Comparison of ENCODE assay signal across 8 cellular contexts in the genomic region with DNA sequence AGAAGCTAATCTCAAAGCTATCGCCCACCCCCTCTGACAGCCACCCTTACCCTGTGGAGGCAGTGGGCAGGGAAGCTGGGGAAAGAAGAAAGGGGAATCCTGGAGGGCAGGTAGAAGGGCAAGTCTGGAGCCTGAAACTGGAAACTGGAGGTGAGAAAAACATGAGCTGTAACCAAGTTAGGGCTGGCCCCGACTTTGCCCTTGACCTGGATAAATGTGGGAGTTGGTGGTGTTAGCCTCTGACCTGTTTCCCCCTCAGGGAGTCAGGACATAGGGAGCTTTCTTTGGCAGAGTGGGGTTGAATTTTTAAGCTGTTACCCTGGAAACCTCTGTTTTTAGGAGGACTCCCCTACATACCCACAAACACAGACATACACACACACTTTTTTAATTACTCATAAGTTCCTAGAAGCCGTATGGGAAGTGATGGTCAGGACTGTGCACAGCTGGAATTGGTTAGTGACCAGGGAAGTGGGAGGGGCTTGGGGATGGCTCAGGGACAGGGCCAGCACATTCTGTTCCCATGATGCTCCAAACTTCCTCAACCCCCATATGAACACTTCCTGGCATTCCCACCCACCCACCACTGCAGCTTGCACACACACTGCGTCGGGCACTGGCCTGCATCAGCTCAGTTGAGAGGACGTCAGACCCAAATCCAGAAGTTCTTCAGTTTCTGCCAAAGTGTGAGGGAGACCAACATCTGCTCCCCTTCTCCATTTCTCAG. TPM values are rescaled to one million over a fixed set of nuclear protein-coding genes. Genes with fewer than 3 reads are reported as not detected.
DNase-seq lines count a peak whose midpoint lies in the region; ATAC-seq and TF ChIP-seq lines count a peak whose summit lies in the region.

No MANE protein-coding gene starts in this region.

- H3K9me3 ChIP-seq in GM23248 (ENCODE audit: low read depth) (no peaks in the 10 kb centered on the region), T-helper 17 cell (ENCODE audit: control insufficient read depth, low read length, poor library complexity, severe bottlenecking) (no peaks in the 10 kb centered on the region)

- no peaks in the 10 kb centered on the region for H3K9me2 ChIP-seq in GM23248 (ENCODE audit: insufficient read depth)

- H3K27me3 Mint-ChIP-seq in T-helper 17 cell (peaks cover 29% of the 10 kb centered on the region), nephron (ENCODE audit: low read depth) (no peaks in the 10 kb centered on the region)

- H2AFZ ChIP-seq in GM23248 = peak overlapping the region; percentile 58

- H3K4me1 ChIP-seq in GM23248 (ENCODE audit: insufficient read depth) = peaks cover 51% of the 10 kb centered on the region

- peak overlapping the region; percentile 73 for H3K4me2 ChIP-seq in GM23248 (ENCODE audit: unreplicated experiment)

- H3K9me3 Mint-ChIP-seq in nephron = no peaks in the 10 kb centered on the region

- H3K36me3 Mint-ChIP-seq in T-helper 17 cell (ENCODE audit: low read depth) (no peaks in the 10 kb centered on the region), nephron (ENCODE audit: low read depth) (no peaks in the 10 kb centered on the region)

- peak overlapping the region; percentile 16 for H3K27ac Mint-ChIP-seq in T-helper 17 cell
- peak overlapping the region; percentile 97 to 99 (median 99) for H3K27ac Mint-ChIP-seq in nephron

- ATAC-seq in T-helper 17 cell = no peak
- no peak for ATAC-seq in HG03457 (IDR thresholded peaks at IDR 0.05; ENCODE audit: unreplicated experiment)
- ATAC-seq in HG03175 (IDR thresholded peaks at IDR 0.05; ENCODE audit: unreplicated experiment) = no peak
- ATAC-seq in GM21529 (IDR thresholded peaks at IDR 0.05; ENCODE audit: unreplicated experiment) = no peak
- no peak for ATAC-seq in HG03565 (IDR thresholded peaks at IDR 0.05; ENCODE audit: unreplicated experiment)

- H3K4me3 Mint-ChIP-seq in T-helper 17 cell (no peak overlapping the region), nephron (peak overlapping the region; percentile 29 to 72 (median 65))

- no peak for TF ChIP-seq CTCF in nephron (IDR thresholded peaks at IDR 0.05; ENCODE audit: unreplicated experiment in 3 of 3)

- in situ Hi-C loops in GM23248 (cut with MboI) = no loop called here

- no peaks in the 10 kb centered on the region for H3K79me2 ChIP-seq in GM23248 (ENCODE audit: insufficient read depth)

- H3K36me3 ChIP-seq in GM23248 (ENCODE audit: low read depth) = no peaks in the 10 kb centered on the region

- H3K4me1 Mint-ChIP-seq in T-helper 17 cell (peaks cover 4% of the 10 kb centered on the region), nephron (peaks cover 52% of the 10 kb centered on the region)

- H3K27me3 ChIP-seq in GM23248 (replicated peaks; ENCODE audit: insufficient read depth) = no peaks in the 10 kb centered on the region

- DNase-seq in GM23248 (peak; percentile 99), T-helper 17 cell (no peak), fibroblast of gingiva (ENCODE audit: low read depth) (peak; percentile 100)

- H3K4me3 ChIP-seq in GM23248 = peak overlapping the region; percentile 55

- peak overlapping the region; percentile 94 for H3K9ac ChIP-seq in GM23248

- WGBS in GM23248 (ENCODE audit: low coverage in 1 of 2, low lambda C conversion rate in 2 of 2, missing lambda C conversion rate in 2 of 2), 2 experiments = 7% methylated on average over 6 of the region's 6 CpGs

- peaks cover 39% of the 10 kb centered on the region for H3F3A ChIP-seq in GM23248 (ENCODE audit: insufficient read depth)

- peak overlapping the region; percentile 100 for H3K27ac ChIP-seq in GM23248

- no peaks in the 10 kb centered on the region for H4K20me1 ChIP-seq in GM23248 (ENCODE audit: insufficient read depth)

RNA-seq across cellular contexts. Expression of a gene that starts 5.0 kb away (rescaled TPM):
- 17.6 and 26.3 TPM in 2 replicates for total RNA-seq in GM23248 (2014; rRNA removed; shearing (Covaris generic))
- 13.8 and 15.7 TPM in 2 replicates for polyA plus RNA-seq in GM23248 (2016; fragmentation: Nextera tagmentation; extraction: Ambion mirVana)
- total RNA-seq in T-helper 17 cell = not detected

RNA-seq across cellular contexts. Expression of a gene that starts 18.4 kb away (rescaled TPM):
- 38.7 and 43.8 TPM in 2 replicates for total RNA-seq in GM23248 (2014; rRNA removed; shearing (Covaris generic))
- 23.7 and 24.5 TPM in 2 replicates for polyA plus RNA-seq in GM23248 (2016; fragmentation: Nextera tagmentation; extraction: Ambion mirVana)
- 10 to 100 TPM; 15.2 to 20.5 TPM for total RNA-seq in T-helper 17 cell

RNA-seq across cellular contexts. Expression of a gene that starts 29.9 kb away (rescaled TPM):
- 21.1 and 21.7 TPM in 2 replicates for total RNA-seq in GM23248 (2014; rRNA removed; shearing (Covaris generic))
- 86.6 and 87.7 TPM in 2 replicates for polyA plus RNA-seq in GM23248 (2016; fragmentation: Nextera tagmentation; extraction: Ambion mirVana)
- total RNA-seq in T-helper 17 cell = 10 to 100 TPM; 16.3 to 20.5 TPM

RNA-seq across cellular contexts. Expression of a gene that starts 30.2 kb away (rescaled TPM):
- total RNA-seq in GM23248 (2014; rRNA removed; shearing (Covaris generic)) = 53.6 and 65.1 TPM in 2 replicates
- 131 and 139 TPM in 2 replicates for polyA plus RNA-seq in GM23248 (2016; fragmentation: Nextera tagmentation; extraction: Ambion mirVana)
- 10 to 100 TPM; 37.3 to 38.5 TPM for total RNA-seq in T-helper 17 cell

Comparison
In these comparisons a context has a peak if more than half of its experiments do, and no peak if none do; other contexts are left out.
1. DNase-seq: peak in GM23248 (single experiment) and fibroblast of gingiva (single experiment); none in T-helper 17 cell (0 of 3).
2. RNA of a gene that starts 5.0 kb away (total RNA-seq): 17.6 to 26.3 TPM in GM23248; not detected in T-helper 17 cell; every median in the first group is over 10 times any median in the second.